1 cellular context compared by ENCODE assay signal in the genomic region with DNA sequence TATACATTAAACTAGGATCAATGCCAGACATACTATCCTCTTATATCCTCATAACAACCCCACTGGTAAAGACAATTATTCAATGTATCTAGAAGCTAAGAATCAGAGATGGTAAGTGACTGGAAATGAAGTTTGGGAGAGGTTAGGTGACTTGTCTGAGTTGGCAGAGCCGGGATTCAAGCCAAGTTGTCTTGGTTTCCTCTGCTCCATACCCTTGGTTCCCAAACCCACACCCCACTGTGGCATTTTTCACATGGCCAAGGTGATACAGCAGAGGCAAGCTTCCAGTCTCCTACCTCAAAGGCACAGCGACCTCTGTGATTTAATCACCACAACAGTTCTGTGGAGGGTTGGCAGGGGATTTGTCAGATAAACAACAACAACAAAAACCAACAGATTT.
TF ChIP-seq lines count a peak whose summit lies in the region.

No MANE protein-coding gene starts in this region.

TF ChIP-seq in SK-N-SH treated with all-trans-retinoic acid at 6 μM for 48 hours, 23 proteins besides CTCF, POLR2A, EP300 and RAD21 (continued from another document):
- TF ChIP-seq, protein P1, sequence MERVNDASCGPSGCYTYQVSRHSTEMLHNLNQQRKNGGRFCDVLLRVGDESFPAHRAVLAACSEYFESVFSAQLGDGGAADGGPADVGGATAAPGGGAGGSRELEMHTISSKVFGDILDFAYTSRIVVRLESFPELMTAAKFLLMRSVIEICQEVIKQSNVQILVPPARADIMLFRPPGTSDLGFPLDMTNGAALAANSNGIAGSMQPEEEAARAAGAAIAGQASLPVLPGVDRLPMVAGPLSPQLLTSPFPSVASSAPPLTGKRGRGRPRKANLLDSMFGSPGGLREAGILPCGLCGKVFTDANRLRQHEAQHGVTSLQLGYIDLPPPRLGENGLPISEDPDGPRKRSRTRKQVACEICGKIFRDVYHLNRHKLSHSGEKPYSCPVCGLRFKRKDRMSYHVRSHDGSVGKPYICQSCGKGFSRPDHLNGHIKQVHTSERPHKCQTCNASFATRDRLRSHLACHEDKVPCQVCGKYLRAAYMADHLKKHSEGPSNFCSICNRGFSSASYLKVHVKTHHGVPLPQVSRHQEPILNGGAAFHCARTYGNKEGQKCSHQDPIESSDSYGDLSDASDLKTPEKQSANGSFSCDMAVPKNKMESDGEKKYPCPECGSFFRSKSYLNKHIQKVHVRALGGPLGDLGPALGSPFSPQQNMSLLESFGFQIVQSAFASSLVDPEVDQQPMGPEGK (CRISPR knock-in tag; IDR thresholded peaks at IDR 0.05; ENCODE audit: borderline replicate concordance): no peak
- TF ChIP-seq ZNF8 (CRISPR knock-in tag; IDR thresholded peaks at IDR 0.05) (no peak), ZNF70 (CRISPR knock-in tag; IDR thresholded peaks at IDR 0.05) (no peak), CSDC2 (CRISPR knock-in tag; IDR thresholded peaks at IDR 0.05) (no peak), ESRRG (CRISPR knock-in tag; IDR thresholded peaks at IDR 0.05) (no peak)
- TF ChIP-seq, protein P2, sequence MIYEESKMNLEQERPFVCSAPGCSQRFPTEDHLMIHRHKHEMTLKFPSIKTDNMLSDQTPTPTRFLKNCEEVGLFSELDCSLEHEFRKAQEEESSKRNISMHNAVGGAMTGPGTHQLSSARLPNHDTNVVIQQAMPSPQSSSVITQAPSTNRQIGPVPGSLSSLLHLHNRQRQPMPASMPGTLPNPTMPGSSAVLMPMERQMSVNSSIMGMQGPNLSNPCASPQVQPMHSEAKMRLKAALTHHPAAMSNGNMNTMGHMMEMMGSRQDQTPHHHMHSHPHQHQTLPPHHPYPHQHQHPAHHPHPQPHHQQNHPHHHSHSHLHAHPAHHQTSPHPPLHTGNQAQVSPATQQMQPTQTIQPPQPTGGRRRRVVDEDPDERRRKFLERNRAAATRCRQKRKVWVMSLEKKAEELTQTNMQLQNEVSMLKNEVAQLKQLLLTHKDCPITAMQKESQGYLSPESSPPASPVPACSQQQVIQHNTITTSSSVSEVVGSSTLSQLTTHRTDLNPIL (CRISPR knock-in tag; IDR thresholded peaks at IDR 0.05; ENCODE audit: low read depth): no peak
- TF ChIP-seq, protein P3, sequence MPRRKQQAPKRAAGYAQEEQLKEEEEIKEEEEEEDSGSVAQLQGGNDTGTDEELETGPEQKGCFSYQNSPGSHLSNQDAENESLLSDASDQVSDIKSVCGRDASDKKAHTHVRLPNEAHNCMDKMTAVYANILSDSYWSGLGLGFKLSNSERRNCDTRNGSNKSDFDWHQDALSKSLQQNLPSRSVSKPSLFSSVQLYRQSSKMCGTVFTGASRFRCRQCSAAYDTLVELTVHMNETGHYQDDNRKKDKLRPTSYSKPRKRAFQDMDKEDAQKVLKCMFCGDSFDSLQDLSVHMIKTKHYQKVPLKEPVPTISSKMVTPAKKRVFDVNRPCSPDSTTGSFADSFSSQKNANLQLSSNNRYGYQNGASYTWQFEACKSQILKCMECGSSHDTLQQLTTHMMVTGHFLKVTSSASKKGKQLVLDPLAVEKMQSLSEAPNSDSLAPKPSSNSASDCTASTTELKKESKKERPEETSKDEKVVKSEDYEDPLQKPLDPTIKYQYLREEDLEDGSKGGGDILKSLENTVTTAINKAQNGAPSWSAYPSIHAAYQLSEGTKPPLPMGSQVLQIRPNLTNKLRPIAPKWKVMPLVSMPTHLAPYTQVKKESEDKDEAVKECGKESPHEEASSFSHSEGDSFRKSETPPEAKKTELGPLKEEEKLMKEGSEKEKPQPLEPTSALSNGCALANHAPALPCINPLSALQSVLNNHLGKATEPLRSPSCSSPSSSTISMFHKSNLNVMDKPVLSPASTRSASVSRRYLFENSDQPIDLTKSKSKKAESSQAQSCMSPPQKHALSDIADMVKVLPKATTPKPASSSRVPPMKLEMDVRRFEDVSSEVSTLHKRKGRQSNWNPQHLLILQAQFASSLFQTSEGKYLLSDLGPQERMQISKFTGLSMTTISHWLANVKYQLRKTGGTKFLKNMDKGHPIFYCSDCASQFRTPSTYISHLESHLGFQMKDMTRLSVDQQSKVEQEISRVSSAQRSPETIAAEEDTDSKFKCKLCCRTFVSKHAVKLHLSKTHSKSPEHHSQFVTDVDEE (CRISPR knock-in tag; IDR thresholded peaks at IDR 0.05): no peak
